ENCODE assay signal across 8 cellular contexts in genomic region chr12:109713187-109713984, GRCh38. TPM values are rescaled to one million over a fixed set of nuclear protein-coding genes. Genes with fewer than 3 reads are reported as not detected.
DNase-seq lines count a peak whose midpoint lies in the region; ATAC-seq, FAIRE-seq and TF ChIP-seq lines count a peak whose summit lies in the region.

TSS of gene FAM222A (plus strand) at chr12:109713825. CDS start at chr12:109744147, 30,322 bp downstream.

- H3K4me1 Mint-ChIP-seq in type B pancreatic cell (ENCODE audit: unreplicated experiment) = peaks cover 25% of the 10 kb centered on the region

- peaks cover 57% of the 10 kb centered on the region for H3K27me3 Mint-ChIP-seq in type B pancreatic cell

- H3K27me3 ChIP-seq in heart left ventricle = peaks cover 0 to 38% (median 10%) of the 10 kb centered on the region in 9 donors

- no peaks in the 10 kb centered on the region for H3K9me3 Mint-ChIP-seq in type B pancreatic cell

- peak within 1 kb of the TSS; percentile 28 to 84 (median 68) for H3K4me3 ChIP-seq in heart left ventricle

- H3K27ac Mint-ChIP-seq in type B pancreatic cell = no peak within 1 kb of the TSS

- TF ChIP-seq CTCF in heart left ventricle (IDR thresholded peaks at IDR 0.05) = peak in 6 of 12 donors; percentile 9 to 39 (median 20)
- TF ChIP-seq CTCF in type B pancreatic cell (conservative IDR thresholded peaks at IDR 0.05) = peak; percentile 51

- ATAC-seq in HG02840 (IDR thresholded peaks at IDR 0.05; ENCODE audit: low FRiP score, unreplicated experiment) (peak; percentile 91), heart left ventricle (peak; percentile 93 to 97 (median 95))

- no peak for TF ChIP-seq POLR2A in GM12892 (IDR thresholded peaks at IDR 0.05; ENCODE audit: low read depth, low read length)
- TF ChIP-seq POLR2A in heart left ventricle (IDR thresholded peaks at IDR 0.05) = peak in 1 of 2 donors; percentile 81

- peaks cover 0 to 62% (median 15%) of the 10 kb centered on the region in 12 donors for H3K4me1 ChIP-seq in heart left ventricle

- peak; percentile 97 for DNase-seq in GM12892 (ENCODE audit: insufficient read length)
- DNase-seq in NCI-H1436 treated with DMSO at 0.1 percent for 48 hours (lab: John Stamatoyannopoulos, UW) = peak; percentile 50
- DNase-seq in T follicular helper cell (ENCODE audit: low read depth) = peak; percentile 98
- DNase-seq in amniotic epithelial cell (ENCODE audit: low read depth) = peak; percentile 91
- peak; percentile 98 to 99 (median 98) for DNase-seq in heart left ventricle
- DNase-seq in pons (ENCODE audit: low spot score) = peak; percentile 98
- DNase-seq in type B pancreatic cell (ENCODE audit: extremely low spot score, unreplicated experiment) = peak; percentile 99

- intact Hi-C loops in heart left ventricle (cut with DNase I) = loop anchor here in 8 of 10 donors (1.0 to 10.0 kb wide), 9 partner anchors 10 to 199 kb away; no protein-coding TSS in a partner anchor

- peak within 1 kb of the TSS in 11 of 12 donors; percentile 37 to 83 (median 71) for H3K27ac ChIP-seq in heart left ventricle

- no peaks in the 10 kb centered on the region for H3K36me3 Mint-ChIP-seq in type B pancreatic cell

- H3K9me3 ChIP-seq in heart left ventricle = no peaks in the 10 kb centered on the region

- 1 to 7% (median 3%) methylated on average over 15 to 72 of the region's 72 CpGs for WGBS in heart left ventricle, 4 donors

- FAIRE-seq in GM12892 (lab: Jason Lieb, UNC) = peak; percentile 95

- peak within 1 kb of the TSS; percentile 79 for H3K4me3 Mint-ChIP-seq in type B pancreatic cell

- no peaks in the 10 kb centered on the region for H3K36me3 ChIP-seq in heart left ventricle

RNA-seq across cellular contexts. Expression of gene FAM222A, which starts in this region (rescaled TPM):
- polyA plus RNA-seq in GM12892 (2012; ENCODE audit: missing spikeins) = not detected
- 10 to 100 TPM in 6 of 9 donors, 1 to 10 TPM in 3; 3.5 to 45.8 (median 11.2) TPM for total RNA-seq in heart left ventricle
- 1 to 10 TPM; 4.1 to 9.4 TPM for polyA plus RNA-seq in heart left ventricle
- 7.9 and 11.5 TPM in 2 replicates for total RNA-seq in type B pancreatic cell (ENCODE audit: low replicate concordance)

Comparison
In these comparisons a context has a peak if more than half of its experiments do, and no peak if none do; other contexts are left out.
1. Peak in every context shown above with its lines: DNase-seq, ATAC-seq, H3K4me3 ChIP-seq and H3K27ac ChIP-seq.